ENCODE assay signal across 8 cellular contexts in genomic region chr3:50675179-50676030, GRCh38. TPM values are rescaled to one million over a fixed set of nuclear protein-coding genes. Genes with fewer than 3 reads are reported as not detected.
DNase-seq lines count a peak whose midpoint lies in the region; ATAC-seq and TF ChIP-seq lines count a peak whose summit lies in the region.

No MANE protein-coding gene starts in this region.

- no peak for TF ChIP-seq RAD21 in IMR-90 (IDR thresholded peaks at IDR 0.05; ENCODE audit: low read length)

- DNase-seq in Calu3 (peak; percentile 63), IMR-90 (no peak), chondrocyte (ENCODE audit: low spot score) (no peak), lower lobe of right lung (peak; percentile 59), T1000 (lab: John Stamatoyannopoulos, UW) (no peak)
- peak; percentile 79 for DNase-seq in activated CD4-positive, alpha-beta T cell treated with anti-CD3 and anti-CD28 coated beads for 48 hours
- DNase-seq in stimulated activated CD8-positive, alpha-beta memory T cell treated with anti-CD3 and anti-CD28 coated beads, Interleukin-15, amount 100 ng/mL, for 24 hours (ENCODE audit: low read depth), result peak; percentile 33

- H2AK9ac ChIP-seq in IMR-90 (replicated peaks; ENCODE audit: low read depth, low read length, poor library complexity), result no peak overlapping the region

- H4K8ac ChIP-seq in IMR-90 (ENCODE audit: low read depth in 2 of 2, low read length in 2 of 2), result no peak overlapping the region

- H3K27me3 ChIP-seq in IMR-90 (ENCODE audit: control insufficient read depth, insufficient read depth, low read length) (peaks cover 56% of the 10 kb centered on the region), lower lobe of right lung (ENCODE audit: low read depth) (peaks cover 61% of the 10 kb centered on the region)

- H3K9me1 ChIP-seq in IMR-90 (ENCODE audit: insufficient read depth, low read length), result peaks cover 5% of the 10 kb centered on the region; the same call in 1 of the 2 replicates

- H3K27me3 Mint-ChIP-seq in Calu3 (ENCODE audit: unreplicated experiment), result peaks cover 74% of the 10 kb centered on the region
- H3K27me3 Mint-ChIP-seq in chondrocyte (ENCODE audit: low read depth), result peaks cover 67% of the 10 kb centered on the region

- peak overlapping the region; percentile 90 for H2AFZ ChIP-seq in IMR-90 (replicated peaks; ENCODE audit: low read length, poor library complexity)

- no peak overlapping the region for H3K4ac ChIP-seq in IMR-90 (ENCODE audit: low read depth, low read length)

- no peak overlapping the region for H3K14ac ChIP-seq in IMR-90 (replicated peaks; ENCODE audit: low read depth, low read length)

- no peak for TF ChIP-seq POLR2A in IMR-90 (IDR thresholded peaks at IDR 0.05; ENCODE audit: low read depth, low read length)

- H3K4me3 Mint-ChIP-seq in Calu3 (ENCODE audit: low read depth, unreplicated experiment) (no peak overlapping the region), chondrocyte (ENCODE audit: unreplicated experiment) (peak overlapping the region; percentile 49)

- CTCF ChIA-PET in Calu3 (lab: Charles Lee), result interaction anchor here (0.6 kb wide), 1 partner anchor 686 kb away, joined by 4 read pairs; no protein-coding TSS in a partner anchor
- CTCF ChIA-PET in IMR-90 (lab: Yijun Ruan, JAX), result no interaction called here

- intact Hi-C loops in Calu3 (cut with micrococcal nuclease; ENCODE audit: unreplicated experiment), result loop anchor here (10.0 kb wide), 1 partner anchor 209 kb away; no protein-coding TSS in a partner anchor
- intact Hi-C loops in IMR-90 (cut with micrococcal nuclease), result no loop called here
- intact Hi-C loops in lower lobe of right lung (cut with DNase I), result no loop called here

- POLR2A ChIA-PET in IMR-90 (lab: Charles Lee; ENCODE audit: unreplicated experiment), result no interaction called here

- H4K5ac ChIP-seq in IMR-90 (ENCODE audit: low read depth, low read length), result no peak overlapping the region

- dilution Hi-C loops in IMR-90 (cut with HindIII; ENCODE audit: low sequenced_read_pairs, unreplicated experiment), result no loop called here

- H3K36me3 ChIP-seq in IMR-90 (ENCODE audit: control insufficient read depth, insufficient read depth, low read length) (no peaks in the 10 kb centered on the region), lower lobe of right lung (no peaks in the 10 kb centered on the region)

- no peak overlapping the region for H3K27ac ChIP-seq in IMR-90 (ENCODE audit: insufficient read depth, low read length)
- no peak overlapping the region for H3K27ac ChIP-seq in lower lobe of right lung

- H3K9me3 Mint-ChIP-seq in Calu3 (ENCODE audit: low read depth, unreplicated experiment), result no peaks in the 10 kb centered on the region
- H3K9me3 Mint-ChIP-seq in chondrocyte (ENCODE audit: low read depth), result no peaks in the 10 kb centered on the region

- no TSS peak for BruUV-seq in Calu3 (replicated peaks; lab: Mats Ljungman, UMichigan)
- BruUV-seq in IMR-90 (replicated peaks; lab: Mats Ljungman, UMichigan), result no TSS peak

- peak overlapping the region; percentile 50 for H3K4me3 ChIP-seq in IMR-90 (ENCODE audit: insufficient read depth, low read depth, low read length)
- peak overlapping the region; percentile 47 for H3K4me3 ChIP-seq in lower lobe of right lung

- no peak overlapping the region for H2BK120ac ChIP-seq in IMR-90 (ENCODE audit: low read depth, low read length)

- in situ Hi-C loops in IMR-90 (cut with MboI; ENCODE audit: low sequenced_read_pairs), result no loop called here

- no peak overlapping the region for H3K9ac ChIP-seq in IMR-90 (ENCODE audit: low read depth, low read length)

- H3K4me1 ChIP-seq in IMR-90 (ENCODE audit: control insufficient read depth, insufficient read depth, low read length) (no peaks in the 10 kb centered on the region), lower lobe of right lung (peaks cover 4% of the 10 kb centered on the region)

- H3K18ac ChIP-seq in IMR-90 (ENCODE audit: low read depth, low read length), result no peak overlapping the region

- H4K91ac ChIP-seq in IMR-90 (ENCODE audit: insufficient read depth, low read depth, low read length), result no peak overlapping the region

- H3K79me1 ChIP-seq in IMR-90 (ENCODE audit: low read depth in 1 of 2, low read length in 2 of 2), result no peaks in the 10 kb centered on the region

- no peaks in the 10 kb centered on the region for H4K20me1 ChIP-seq in IMR-90 (ENCODE audit: insufficient read depth, low read length)

- TF ChIP-seq CTCF in Calu3 (IDR thresholded peaks at IDR 0.05; ENCODE audit: unreplicated experiment), result peak; percentile 55
- TF ChIP-seq CTCF in IMR-90 (conservative IDR thresholded peaks at IDR 0.05; ENCODE audit: low read depth, low read length), result no peak
- TF ChIP-seq CTCF in chondrocyte (IDR thresholded peaks at IDR 0.05), result peak; percentile 68
- TF ChIP-seq CTCF in lower lobe of right lung (IDR thresholded peaks at IDR 0.05), result peak; percentile 32

- H2BK20ac ChIP-seq in IMR-90 (ENCODE audit: low read depth, low read length), result no peak overlapping the region

- no peak overlapping the region for H2BK15ac ChIP-seq in IMR-90 (ENCODE audit: low read depth, low read length)

- no peak overlapping the region for H3K56ac ChIP-seq in IMR-90 (ENCODE audit: extremely low read depth, insufficient read depth, low read length)

- H3K9me3 ChIP-seq in IMR-90 (ENCODE audit: control insufficient read depth, insufficient read depth, low read length), result no peaks in the 10 kb centered on the region; the same call in 1 of the 2 replicates
- no peaks in the 10 kb centered on the region for H3K9me3 ChIP-seq in lower lobe of right lung

- no peak overlapping the region for H3K23ac ChIP-seq in IMR-90 (ENCODE audit: low read depth, low read length)

- H2AK5ac ChIP-seq in IMR-90 (ENCODE audit: low read depth, low read length), result no peak overlapping the region

- peaks cover 7% of the 10 kb centered on the region for H3K4me1 Mint-ChIP-seq in Calu3 (ENCODE audit: low read depth, unreplicated experiment)
- H3K4me1 Mint-ChIP-seq in chondrocyte (ENCODE audit: low read depth), result peaks cover 6% of the 10 kb centered on the region

- H3K27ac Mint-ChIP-seq in Calu3 (ENCODE audit: unreplicated experiment) (no peak overlapping the region), chondrocyte (ENCODE audit: unreplicated experiment) (no peak overlapping the region)

- ATAC-seq in IMR-90 (ENCODE audit: low read depth), result peak; percentile 12; the same call in 1 of the 2 replicates
- ATAC-seq in lower lobe of right lung, result peak in 1 of 2 donors; percentile 49
- no peak for ATAC-seq in GM21447 (IDR thresholded peaks at IDR 0.05; ENCODE audit: unreplicated experiment)

- no peak overlapping the region for H2BK5ac ChIP-seq in IMR-90 (ENCODE audit: low read depth, low read length, poor library complexity, severe bottlenecking)

- H3K36me3 Mint-ChIP-seq in Calu3 (ENCODE audit: insufficient read depth, unreplicated experiment) (no peaks in the 10 kb centered on the region), chondrocyte (ENCODE audit: low read depth) (peaks cover 2% of the 10 kb centered on the region)

- WGBS in IMR-90 (ENCODE audit: extremely low coverage in 2 of 2, insufficient read length in 1 of 2), 2 experiments, result 3% methylated on average over 11 of the region's 65 CpGs; no CpG with 5 or more reads in 1 of the 2 experiments

- peak overlapping the region; percentile 71; the same call in 1 of the 2 replicates for H3K4me2 ChIP-seq in IMR-90 (ENCODE audit: low read depth, low read length)

TF ChIP-seq in IMR-90, 13 proteins besides CTCF, POLR2A, EP300 and RAD21 (continues in another document):
- no peak for TF ChIP-seq MAFK (IDR thresholded peaks at IDR 0.05; ENCODE audit: low read depth, low read length)
- no peak for TF ChIP-seq FOS (IDR thresholded peaks at IDR 0.05; ENCODE audit: low read depth, low read length)
- TF ChIP-seq MXI1 (IDR thresholded peaks at IDR 0.05; ENCODE audit: borderline replicate concordance, low read depth, low read length), result no peak
- TF ChIP-seq BHLHE40 (IDR thresholded peaks at IDR 0.05; ENCODE audit: low read depth, low read length), result no peak
- no peak for TF ChIP-seq CEBPB (IDR thresholded peaks at IDR 0.05; ENCODE audit: low read depth, low read length)
- no peak for TF ChIP-seq MAZ (IDR thresholded peaks at IDR 0.05; ENCODE audit: borderline replicate concordance, low read depth, low read length)
- TF ChIP-seq RCOR1 (IDR thresholded peaks at IDR 0.05; ENCODE audit: insufficient replicate concordance, low read length), result no peak
- TF ChIP-seq CHD1 (IDR thresholded peaks at IDR 0.05; ENCODE audit: low read depth, low read length), result no peak
- no peak for TF ChIP-seq ELK1 (IDR thresholded peaks at IDR 0.05; ENCODE audit: borderline replicate concordance, low read depth, low read length)
- TF ChIP-seq RFX5 (IDR thresholded peaks at IDR 0.05; ENCODE audit: low read depth, low read length), result no peak
- no peak for TF ChIP-seq SMC3 (IDR thresholded peaks at IDR 0.05; ENCODE audit: low read depth, low read length)

RNA-seq across cellular contexts. Expression of gene DOCK3, which starts 0.7 kb away (rescaled TPM):
- 0.19 and 0.34 TPM in 2 replicates for total RNA-seq in Calu3 (2022)
- under 0.01 TPM in 2 replicates for total RNA-seq in IMR-90 (2012; rRNA removed)
- 0.10 and 0.12 TPM in 2 replicates for polyA plus RNA-seq in IMR-90 (2012; rRNA removed)
- polyA plus RNA-seq in IMR-90 (2012; cell fraction: cytosol; rRNA removed), result 0.01 and 0.07 TPM in 2 replicates
- polyA plus RNA-seq in IMR-90 (2012; cell fraction: nucleus; rRNA removed; ENCODE audit: low replicate concordance), result 0.33 and 0.38 TPM in 2 replicates
- 0.15 to 0.25 TPM (median 0.17 TPM) in 3 replicates for total RNA-seq in chondrocyte
- 1.5 TPM for total RNA-seq in lower lobe of right lung

RNA-seq across cellular contexts. Expression of gene MAPKAPK3, which starts 58.5 kb away (rescaled TPM):
- total RNA-seq in Calu3 (2022) (40.6 and 44.6 TPM in 2 replicates), IMR-90 (2012; rRNA removed) (48.3 and 57.2 TPM in 2 replicates), chondrocyte (13.6 to 21.2 TPM (median 20.9 TPM) in 3 replicates), lower lobe of right lung (68.6 TPM)
- 38.3 and 43.8 TPM in 2 replicates for polyA plus RNA-seq in IMR-90 (2012; rRNA removed)
- polyA plus RNA-seq in IMR-90 (2012; cell fraction: cytosol; rRNA removed), result 29.7 and 33.1 TPM in 2 replicates
- 23.5 and 28.3 TPM in 2 replicates for polyA plus RNA-seq in IMR-90 (2012; cell fraction: nucleus; rRNA removed; ENCODE audit: low replicate concordance)

Comparison
In these comparisons a context has a peak if more than half of its experiments do, and no peak if none do; other contexts are left out.
1. DNase-seq: peak in Calu3 (single experiment), activated CD4-positive, alpha-beta T cell treated with anti-CD3 and anti-CD28 coated beads for 48 hours (single experiment), lower lobe of right lung (single experiment) and stimulated activated CD8-positive, alpha-beta memory T cell treated with anti-CD3 and anti-CD28 coated beads, Interleukin-15, amount 100 ng/mL, for 24 hours (single experiment); none in IMR-90 (single experiment), chondrocyte (single experiment) and T1000 (single experiment).